Comparison of ENCODE assay signal across 22 cellular contexts in the genomic region with DNA sequence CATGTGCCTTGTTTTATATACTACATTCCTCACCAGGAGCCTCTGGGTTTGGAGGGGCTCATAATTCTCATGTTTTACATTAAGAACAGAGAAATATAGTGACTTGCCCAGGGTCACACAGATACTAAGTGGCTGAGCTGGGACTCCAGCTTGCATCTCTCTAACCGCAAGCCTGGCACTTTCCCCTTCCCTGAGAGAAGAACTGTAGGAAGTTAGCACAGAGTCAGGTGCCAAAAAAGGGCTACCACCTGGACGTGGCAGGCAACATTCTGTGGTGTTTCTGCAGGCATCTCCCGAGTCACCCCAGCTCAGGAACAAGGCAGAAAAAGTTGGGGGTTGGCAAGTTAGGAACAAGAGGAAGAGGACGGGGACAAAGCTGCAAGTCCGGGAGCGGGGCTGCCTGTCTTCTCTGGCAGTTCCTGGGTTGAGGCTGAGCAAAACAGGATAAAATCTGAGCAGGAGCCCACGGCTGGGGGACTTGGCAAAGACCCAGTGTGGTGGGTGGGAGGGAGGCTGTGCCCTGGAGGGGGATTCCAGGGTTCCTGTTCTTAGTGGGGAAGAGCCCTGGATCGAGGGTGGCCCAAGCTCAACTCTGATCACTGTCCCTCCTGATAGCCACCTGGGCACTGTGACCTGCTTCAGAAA. TPM values are rescaled to one million over a fixed set of nuclear protein-coding genes. Genes with fewer than 3 reads are reported as not detected.
"Had no signal": no experiment of that assay in that cellular context is flagged by ENCODE, and none has a peak within 500 bp of the region (broad histone marks: within the 10 kb centered on the region; RNA-seq: fewer than 3 reads in every experiment).

No MANE protein-coding gene starts in this region.

- DNase-seq: activated CD8-positive, alpha-beta memory T cell treated with anti-CD3 and anti-CD28 coated beads, Interleukin-2, amount 10 ng/mL, durations not matched to agents 7 days and 5 days; effector CD4-positive, alpha-beta T cell; gastrocnemius medialis; heart left ventricle; retina; stimulated activated CD4-positive, alpha-beta T cell treated with anti-CD3 and anti-CD28 coated beads, Interleukin-12 subunit alpha, Interleukin-12 subunit beta, amount 100 ng/mL, for 4 hours; stimulated activated CD4-positive, alpha-beta T cell treated with anti-CD3 and anti-CD28 coated beads, Interleukin-1b, Interleukin-23, amount 100 ng/mL, for 48 hours; stimulated activated CD8-positive, alpha-beta memory T cell treated with anti-CD3 and anti-CD28 coated beads, Interleukin-4, amount 100 ng/mL, for 48 hours; stimulated activated naive CD8-positive, alpha-beta T cell treated with anti-CD3 and anti-CD28 coated beads, Interleukin-15, Interleukin-2, amounts not matched to agents 100 U/mL and 50 U/mL, for 24 hours; substantia nigra; T-helper 1 cell; T-helper 9 cell; tibial artery had no signal

- H3K36me3 Mint-ChIP-seq: activated CD8-positive, alpha-beta memory T cell treated with anti-CD3 and anti-CD28 coated beads, Interleukin-2, amount 10 ng/mL, durations not matched to agents 7 days and 5 days; activated naive CD8-positive, alpha-beta T cell had no signal

- ATAC-seq: activated CD4-positive, CD25-positive, alpha-beta regulatory T cell treated with anti-CD3 and anti-CD28 coated beads, Interleukin-2, amount 50 U/mL, for 24 hours; gastrocnemius medialis; heart left ventricle; stimulated activated naive CD8-positive, alpha-beta T cell treated with anti-CD3 and anti-CD28 coated beads, Interleukin-15, Interleukin-2, amounts not matched to agents 100 U/mL and 50 U/mL, for 24 hours had no signal

- H3K27ac Mint-ChIP-seq: activated CD8-positive, alpha-beta memory T cell treated with anti-CD3 and anti-CD28 coated beads, Interleukin-2, amount 10 ng/mL, durations not matched to agents 7 days and 5 days; activated naive CD8-positive, alpha-beta T cell had no signal

- H3K36me3 ChIP-seq: gastrocnemius medialis, tibial artery had no signal

- H3K4me3 Mint-ChIP-seq: activated CD8-positive, alpha-beta memory T cell treated with anti-CD3 and anti-CD28 coated beads, Interleukin-2, amount 10 ng/mL, durations not matched to agents 7 days and 5 days; activated naive CD8-positive, alpha-beta T cell had no signal

- H3K27ac ChIP-seq: gastrocnemius medialis, tibial artery had no signal

- H3K4me3 ChIP-seq: gastrocnemius medialis, heart left ventricle, tibial artery had no signal

- H3K4me1 ChIP-seq: gastrocnemius medialis had no signal

- H3K27me3 ChIP-seq: heart left ventricle, tibial artery had no signal

- FAIRE-seq: bronchial epithelial cell had no signal

- H3K9me3 ChIP-seq: gastrocnemius medialis, heart left ventricle, tibial artery had no signal

RNA-seq across cellular contexts. Expression of gene PLA2G5, which starts 9.8 kb away (rescaled TPM):
- total RNA-seq: activated CD8-positive, alpha-beta memory T cell treated with anti-CD3 and anti-CD28 coated beads, Interleukin-2, amount 10 ng/mL, durations not matched to agents 7 days and 5 days; bronchial epithelial cell; cerebellum; gastrocnemius medialis had no signal
- polyA plus RNA-seq: neural cell had no signal

RNA-seq across cellular contexts. Expression of gene PLA2G2D, which starts 39.6 kb away (rescaled TPM):
- total RNA-seq: activated CD8-positive, alpha-beta memory T cell treated with anti-CD3 and anti-CD28 coated beads, Interleukin-2, amount 10 ng/mL, durations not matched to agents 7 days and 5 days; bronchial epithelial cell; cerebellum; gastrocnemius medialis; lower leg skin; omental fat pad; posterior vena cava; urinary bladder had no signal
- polyA plus RNA-seq: heart left ventricle, neural cell, urinary bladder had no signal

RNA-seq across cellular contexts. Expression of gene PLA2G2F, which starts 59.3 kb away (rescaled TPM):
- total RNA-seq: activated CD8-positive, alpha-beta memory T cell treated with anti-CD3 and anti-CD28 coated beads, Interleukin-2, amount 10 ng/mL, durations not matched to agents 7 days and 5 days; bronchial epithelial cell; cerebellum; gastrocnemius medialis; heart left ventricle; omental fat pad; posterior vena cava had no signal
- polyA plus RNA-seq: heart left ventricle, neural cell had no signal
